ENCODE assay signal across 34 cellular contexts in the genomic region with DNA sequence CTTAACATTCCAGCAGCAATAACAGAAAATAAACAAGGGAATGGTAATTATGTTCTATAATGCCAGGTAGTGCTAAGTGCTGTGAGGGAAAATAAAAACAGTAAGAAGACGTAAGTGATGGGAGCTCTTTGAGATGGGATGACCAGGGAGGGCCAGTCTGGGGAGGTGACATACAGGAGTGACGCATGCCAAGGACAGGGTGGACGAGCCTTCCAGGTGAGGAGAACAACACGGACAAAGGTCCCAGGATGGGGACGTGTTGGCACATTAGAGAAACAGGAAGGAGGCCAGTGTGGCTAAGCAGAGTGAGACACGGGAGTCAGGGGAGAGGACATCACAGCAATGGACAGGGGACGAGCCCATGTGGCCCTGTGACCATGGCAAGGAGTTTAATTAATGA. TPM values are rescaled to one million over a fixed set of nuclear protein-coding genes. Genes with fewer than 3 reads are reported as not detected.
"Had no signal": no experiment of that assay in that cellular context is flagged by ENCODE, and none has a peak within 500 bp of the region (broad histone marks: within the 10 kb centered on the region; RNA-seq: fewer than 3 reads in every experiment).

No MANE protein-coding gene starts in this region.

- H3K4me3 Mint-ChIP-seq: activated CD4-positive, alpha-beta memory T cell treated with anti-CD3 and anti-CD28 coated beads, Interleukin-2, amount 10 ng/mL, durations not matched to agents 7 days and 5 days; activated CD4-positive, alpha-beta T cell treated with anti-CD3 and anti-CD28 coated beads, Interleukin-2, amount 10 ng/mL, durations not matched to agents 7 days and 5 days; activated naive CD8-positive, alpha-beta T cell treated with anti-CD3 and anti-CD28 coated beads, Interleukin-2, amount 10 ng/mL, durations not matched to agents 7 days and 5 days; activated T-cell treated with anti-CD3 and anti-CD28 coated beads, Interleukin-2, amount 50 U/mL, for 24 hours; activated T-helper 17 cell treated with anti-CD3 and anti-CD28 coated beads, Interleukin-2, amount 50 U/mL, for 72 hours; brain; central memory CD8-positive, alpha-beta T cell; dendritic cell treated with granulocyte-macrophage colony-stimulating factor and Interleukin-4, amounts not matched to agents 40 ng/mL and 50 ng/mL, for 4 days; endodermal cell; WTC11 had no signal

- H3K36me3 ChIP-seq: ascending aorta, breast epithelium, cardiac muscle cell, gastroesophageal sphincter, heart right ventricle had no signal

- H3K4me1 Mint-ChIP-seq: activated CD4-positive, alpha-beta memory T cell treated with anti-CD3 and anti-CD28 coated beads, Interleukin-2, amount 10 ng/mL, durations not matched to agents 7 days and 5 days; activated CD4-positive, alpha-beta T cell treated with anti-CD3 and anti-CD28 coated beads, Interleukin-2, amount 10 ng/mL, durations not matched to agents 7 days and 5 days; activated T-helper 17 cell treated with anti-CD3 and anti-CD28 coated beads, Interleukin-2, amount 50 U/mL, for 72 hours; central memory CD8-positive, alpha-beta T cell had no signal

- H3K36me3 Mint-ChIP-seq: activated naive CD4-positive, alpha-beta T cell treated with anti-CD3 and anti-CD28 coated beads, Interleukin-2, amount 50 U/mL, for 72 hours; activated naive CD8-positive, alpha-beta T cell treated with anti-CD3 and anti-CD28 coated beads, Interleukin-2, amount 10 ng/mL, durations not matched to agents 7 days and 5 days; brain; WTC11 had no signal

- H3K9me3 Mint-ChIP-seq: activated CD4-positive, alpha-beta memory T cell treated with anti-CD3 and anti-CD28 coated beads, Interleukin-2, amount 10 ng/mL, durations not matched to agents 7 days and 5 days; activated CD4-positive, alpha-beta T cell treated with anti-CD3 and anti-CD28 coated beads, Interleukin-2, amount 10 ng/mL, durations not matched to agents 7 days and 5 days; activated naive CD4-positive, alpha-beta T cell treated with anti-CD3 and anti-CD28 coated beads, Interleukin-2, amount 50 U/mL, for 72 hours; activated naive CD8-positive, alpha-beta T cell treated with anti-CD3 and anti-CD28 coated beads, Interleukin-2, amount 10 ng/mL, durations not matched to agents 7 days and 5 days; activated T-cell treated with anti-CD3 and anti-CD28 coated beads, Interleukin-2, amount 50 U/mL, for 24 hours; activated T-helper 17 cell treated with anti-CD3 and anti-CD28 coated beads, Interleukin-2, amount 50 U/mL, for 72 hours; brain; central memory CD8-positive, alpha-beta T cell; dendritic cell treated with granulocyte-macrophage colony-stimulating factor and Interleukin-4, amounts not matched to agents 40 ng/mL and 50 ng/mL, for 4 days; endodermal cell; WTC11 had no signal

- H3K4me1 ChIP-seq: ascending aorta, breast epithelium, foreskin keratinocyte, gastroesophageal sphincter had no signal

- H3K27me3 ChIP-seq: ascending aorta, breast epithelium, cardiac muscle cell, heart right ventricle had no signal

- ATAC-seq: activated naive CD4-positive, alpha-beta T cell treated with anti-CD3 and anti-CD28 coated beads, Interleukin-2, amount 50 U/mL, for 72 hours; activated T-helper 17 cell treated with anti-CD3 and anti-CD28 coated beads, Interleukin-2, amount 50 U/mL, for 72 hours; esophagus mucosa; foreskin keratinocyte; gastroesophageal sphincter; WTC11 had no signal

- H3K27me3 Mint-ChIP-seq: brain had no signal

- H3K27ac Mint-ChIP-seq: activated CD4-positive, alpha-beta memory T cell treated with anti-CD3 and anti-CD28 coated beads, Interleukin-2, amount 10 ng/mL, durations not matched to agents 7 days and 5 days; activated CD4-positive, alpha-beta T cell treated with anti-CD3 and anti-CD28 coated beads, Interleukin-2, amount 10 ng/mL, durations not matched to agents 7 days and 5 days; activated naive CD4-positive, alpha-beta T cell treated with anti-CD3 and anti-CD28 coated beads, Interleukin-2, amount 50 U/mL, for 72 hours; activated naive CD8-positive, alpha-beta T cell treated with anti-CD3 and anti-CD28 coated beads, Interleukin-2, amount 10 ng/mL, durations not matched to agents 7 days and 5 days; activated T-cell treated with anti-CD3 and anti-CD28 coated beads, Interleukin-2, amount 50 U/mL, for 24 hours; activated T-helper 17 cell treated with anti-CD3 and anti-CD28 coated beads, Interleukin-2, amount 50 U/mL, for 72 hours; brain; dendritic cell treated with granulocyte-macrophage colony-stimulating factor and Interleukin-4, amounts not matched to agents 40 ng/mL and 50 ng/mL, for 4 days; endodermal cell; WTC11 had no signal

- H3K9me3 ChIP-seq: ascending aorta, breast epithelium, gastroesophageal sphincter, heart right ventricle had no signal

- DNase-seq: activated CD4-positive, alpha-beta memory T cell treated with anti-CD3 and anti-CD28 coated beads, Interleukin-2, amount 10 ng/mL, durations not matched to agents 7 days and 5 days; activated CD4-positive, alpha-beta T cell treated with anti-CD3 and anti-CD28 coated beads for 1 hour; activated CD4-positive, alpha-beta T cell treated with anti-CD3 and anti-CD28 coated beads for 4 hours; activated CD4-positive, alpha-beta T cell treated with anti-CD3 and anti-CD28 coated beads, Interleukin-2, amount 10 ng/mL, durations not matched to agents 7 days and 5 days; activated CD4-positive, alpha-beta T cell treated with anti-CD3 and anti-CD28 coated beads, Interleukin-2, amount 50 U/mL, for 4 hours; activated CD8-positive, alpha-beta memory T cell treated with anti-CD3 and anti-CD28 coated beads, Interleukin-2, amount 50 U/mL, for 48 hours; activated effector memory CD4-positive, alpha-beta T cell treated with Interleukin-2 at 50 U/mL for 16 hours; activated gamma-delta T cell treated with Interleukin-2 at 50 U/mL for 16 hours; activated naive CD4-positive, alpha-beta T cell treated with Interleukin-2 at 50 U/mL for 16 hours; activated naive CD8-positive, alpha-beta T cell treated with anti-CD3 and anti-CD28 coated beads, Interleukin-2, amount 10 ng/mL, durations not matched to agents 7 days and 5 days; activated T-cell treated with anti-CD3 and anti-CD28 coated beads for 4 hours; activated T-cell treated with anti-CD3 and anti-CD28 coated beads, Interleukin-2, amount 50 U/mL, for 24 hours; dorsolateral prefrontal cortex; effector memory CD4-positive, alpha-beta T cell; endodermal cell; foreskin keratinocyte; heart right ventricle; T-helper 2 cell had no signal

- H3K4me3 ChIP-seq: ascending aorta, breast epithelium, cardiac muscle cell, coronary artery, dorsolateral prefrontal cortex, gastroesophageal sphincter, heart right ventricle had no signal

- H3K27ac ChIP-seq: ascending aorta, breast epithelium, cardiac muscle cell, coronary artery, dorsolateral prefrontal cortex, foreskin keratinocyte, gastroesophageal sphincter had no signal

RNA-seq across cellular contexts. Expression of gene LRRC52, which starts 11.7 kb away (rescaled TPM):
- total RNA-seq: activated CD4-positive, alpha-beta memory T cell treated with anti-CD3 and anti-CD28 coated beads, Interleukin-2, amount 10 ng/mL, durations not matched to agents 7 days and 5 days; activated CD4-positive, alpha-beta T cell treated with anti-CD3 and anti-CD28 coated beads, Interleukin-2, amount 10 ng/mL, durations not matched to agents 7 days and 5 days; activated naive CD4-positive, alpha-beta T cell treated with anti-CD3 and anti-CD28 coated beads, Interleukin-2, amount 50 U/mL, for 72 hours; activated naive CD8-positive, alpha-beta T cell treated with anti-CD3 and anti-CD28 coated beads, Interleukin-2, amount 10 ng/mL, durations not matched to agents 7 days and 5 days; activated T-helper 17 cell treated with anti-CD3 and anti-CD28 coated beads, Interleukin-2, amount 50 U/mL, for 72 hours; ascending aorta; breast epithelium; cerebellum; endodermal cell; epithelial cell of proximal tubule; esophagus mucosa; foreskin keratinocyte; gastroesophageal sphincter; glomerular endothelial cell; T-helper 1 cell treated with Interleukin-12 subunit alpha and Interleukin-12 subunit beta and Interleukin-4 antibody, amounts not matched to agents 30 ng/mL and 1 ng/mL, for 36 hours; WTC11 had no signal
